Comparison of ENCODE assay signal across 11 cellular contexts in genomic region chr4:102518703-102519131, GRCh38. TPM values are rescaled to one million over a fixed set of nuclear protein-coding genes. Genes with fewer than 3 reads are reported as not detected.
DNase-seq lines count a peak whose midpoint lies in the region; ATAC-seq and TF ChIP-seq lines count a peak whose summit lies in the region.
"Had no signal": no experiment of that assay in that cellular context is flagged by ENCODE, and none has a peak within 500 bp of the region (broad histone marks: within the 10 kb centered on the region; RNA-seq: fewer than 3 reads in every experiment).

No MANE protein-coding gene starts in this region.

- H3K4me3 ChIP-seq in neural progenitor cell: no peak overlapping the region
- H3K4me3 ChIP-seq: spleen had no signal

- no peak overlapping the region for H3K27ac ChIP-seq in neural progenitor cell

- H3K79me2 ChIP-seq in neural progenitor cell (ENCODE audit: low read depth): no peaks in the 10 kb centered on the region

- POLR2A ChIA-PET in activated CD4-positive, alpha-beta T cell treated with anti-CD3 and anti-CD28 coated beads, Interleukin-2, amount 10 ng/mL, durations not matched to agents 7 days and 5 days (lab: Charles Lee): interaction anchor here (0.6 kb wide), 1 partner anchor 9 kb away, joined by 3 read pairs; no protein-coding TSS in a partner anchor

- H3K36me3 ChIP-seq in neural progenitor cell: no peaks in the 10 kb centered on the region

- no peak overlapping the region for H3K4me3 Mint-ChIP-seq in activated CD4-positive, alpha-beta T cell treated with anti-CD3 and anti-CD28 coated beads, Interleukin-2, amount 10 ng/mL, durations not matched to agents 7 days and 5 days
- H3K4me3 Mint-ChIP-seq in T-helper 17 cell: peak overlapping the region; percentile 71
- H3K4me3 Mint-ChIP-seq in neural progenitor cell: no peak overlapping the region
- H3K4me3 Mint-ChIP-seq: endodermal cell had no signal

- peaks cover 5% of the 10 kb centered on the region for H3K9me3 ChIP-seq in T-helper 17 cell (ENCODE audit: control insufficient read depth, low read length, poor library complexity, severe bottlenecking)
- peaks cover 3% of the 10 kb centered on the region for H3K9me3 ChIP-seq in neural progenitor cell (ENCODE audit: low read depth)

- peaks cover 42% of the 10 kb centered on the region for H3K36me3 Mint-ChIP-seq in activated CD4-positive, alpha-beta T cell treated with anti-CD3 and anti-CD28 coated beads, Interleukin-2, amount 10 ng/mL, durations not matched to agents 7 days and 5 days (ENCODE audit: low read depth)
- H3K36me3 Mint-ChIP-seq in T-helper 17 cell (ENCODE audit: low read depth) (peaks cover 3% of the 10 kb centered on the region), neural progenitor cell (peaks cover 9% of the 10 kb centered on the region)

- no peak for DNase-seq in activated CD4-positive, alpha-beta T cell treated with anti-CD3 and anti-CD28 coated beads, Interleukin-2, amount 10 ng/mL, durations not matched to agents 7 days and 5 days
- DNase-seq in activated CD4-positive, alpha-beta T cell treated with anti-CD3 and anti-CD28 coated beads for 4 hours: no peak
- no peak for DNase-seq in T-helper 17 cell
- DNase-seq in dermis blood vessel endothelial cell: peak; percentile 32
- peak; percentile 21 for DNase-seq in neural progenitor cell (ENCODE audit: low spot score)
- DNase-seq in NCI-H1048 (lab: John Stamatoyannopoulos, UW): no peak
- no peak for DNase-seq in stimulated activated CD4-positive, alpha-beta T cell treated with anti-CD3 and anti-CD28 coated beads, Interleukin-4, amount 100 ng/mL, for 1 hour
- DNase-seq: endodermal cell, NCI-H1930, spleen had no signal

- CTCF ChIA-PET in activated CD4-positive, alpha-beta T cell treated with anti-CD3 and anti-CD28 coated beads, Interleukin-2, amount 10 ng/mL, durations not matched to agents 7 days and 5 days (lab: Charles Lee): interaction anchor here (0.6 to 1.7 kb wide), 2 partner anchors 17 to 66 kb away, joined by 4 read pairs; no protein-coding TSS in a partner anchor

- no peak overlapping the region for H2AFZ ChIP-seq in neural progenitor cell (replicated peaks)

- peak; percentile 87 for ATAC-seq in T-helper 17 cell
- no peak for ATAC-seq in HG02798 (IDR thresholded peaks at IDR 0.05; ENCODE audit: poor library complexity, unreplicated experiment)

- peak overlapping the region; percentile 35 for H3K4me2 ChIP-seq in neural progenitor cell

- H3K9ac ChIP-seq in neural progenitor cell: no peak overlapping the region

- H3K4me1 Mint-ChIP-seq in activated CD4-positive, alpha-beta T cell treated with anti-CD3 and anti-CD28 coated beads, Interleukin-2, amount 10 ng/mL, durations not matched to agents 7 days and 5 days: peaks cover 75% of the 10 kb centered on the region
- peaks cover 44% of the 10 kb centered on the region for H3K4me1 Mint-ChIP-seq in T-helper 17 cell
- peaks cover 9% of the 10 kb centered on the region for H3K4me1 Mint-ChIP-seq in neural progenitor cell
- H3K4me1 Mint-ChIP-seq: endodermal cell had no signal

- peaks cover 3% of the 10 kb centered on the region for H3K4me1 ChIP-seq in neural progenitor cell

- H3K27ac Mint-ChIP-seq in activated CD4-positive, alpha-beta T cell treated with anti-CD3 and anti-CD28 coated beads, Interleukin-2, amount 10 ng/mL, durations not matched to agents 7 days and 5 days: peak overlapping the region; percentile 73
- H3K27ac Mint-ChIP-seq in T-helper 17 cell: peak overlapping the region; percentile 95
- no peak overlapping the region for H3K27ac Mint-ChIP-seq in neural progenitor cell
- H3K27ac Mint-ChIP-seq: endodermal cell had no signal

- H3K27me3 Mint-ChIP-seq in activated CD4-positive, alpha-beta T cell treated with anti-CD3 and anti-CD28 coated beads, Interleukin-2, amount 10 ng/mL, durations not matched to agents 7 days and 5 days: no peaks in the 10 kb centered on the region
- H3K27me3 Mint-ChIP-seq in T-helper 17 cell (no peaks in the 10 kb centered on the region), neural progenitor cell (ENCODE audit: insufficient read depth, low read depth) (no peaks in the 10 kb centered on the region)

- no peak for TF ChIP-seq CTCF in neural progenitor cell (IDR thresholded peaks at IDR 0.05)

- H4K20me1 ChIP-seq in neural progenitor cell (ENCODE audit: low read depth): no peaks in the 10 kb centered on the region

- H3K27me3 ChIP-seq in neural progenitor cell: no peaks in the 10 kb centered on the region
- H3K27me3 ChIP-seq: spleen had no signal

- peaks cover 25% of the 10 kb centered on the region for H3K9me3 Mint-ChIP-seq in activated CD4-positive, alpha-beta T cell treated with anti-CD3 and anti-CD28 coated beads, Interleukin-2, amount 10 ng/mL, durations not matched to agents 7 days and 5 days
- H3K9me3 Mint-ChIP-seq in neural progenitor cell: peaks cover 20% of the 10 kb centered on the region

- H3F3A ChIP-seq in neural progenitor cell (ENCODE audit: low read depth): no peaks in the 10 kb centered on the region

RNA-seq across cellular contexts. Expression of gene NFKB1, which starts 17.6 kb away (rescaled TPM):
- total RNA-seq in activated CD4-positive, alpha-beta T cell treated with anti-CD3 and anti-CD28 coated beads, Interleukin-2, amount 10 ng/mL, durations not matched to agents 7 days and 5 days: 100 to 1,000 TPM; 135 to 142 TPM
- total RNA-seq in T-helper 17 cell (100 to 1,000 TPM; 251 to 277 TPM), dermis blood vessel endothelial cell (64.5 and 73.2 TPM in 2 replicates), neural progenitor cell (ENCODE audit: low replicate concordance) (5.0 and 14.1 TPM in 2 replicates)

Comparison
In these comparisons a context has a peak if more than half of its experiments do, and no peak if none do; other contexts are left out.
1. DNase-seq: peak in dermis blood vessel endothelial cell (single experiment) and neural progenitor cell (single experiment); none in activated CD4-positive, alpha-beta T cell treated with anti-CD3 and anti-CD28 coated beads, Interleukin-2, amount 10 ng/mL, durations not matched to agents 7 days and 5 days (single experiment), activated CD4-positive, alpha-beta T cell treated with anti-CD3 and anti-CD28 coated beads for 4 hours (0 of 2), T-helper 17 cell (0 of 3), NCI-H1048 (single experiment) and stimulated activated CD4-positive, alpha-beta T cell treated with anti-CD3 and anti-CD28 coated beads, Interleukin-4, amount 100 ng/mL, for 1 hour (single experiment).